ENCODE assay signal across 25 cellular contexts in genomic region chr7:134842062-134842461, GRCh38.
A peak's percentile ranks its signal among the peaks of the same experiment; 100 is the strongest.
DNase-seq lines count a peak whose midpoint lies in the region; TF ChIP-seq lines count a peak whose summit lies in the region.
"Had no signal": no experiment of that assay in that cellular context is flagged by ENCODE, and none has a peak within 500 bp of the region (broad histone marks: within the 10 kb centered on the region; RNA-seq: fewer than 3 reads in every experiment).

No MANE protein-coding gene starts in this region.

- no peak for TF ChIP-seq EP300 in stomach (IDR thresholded peaks at IDR 0.05)

- peak overlapping the region in 1 of 2 experiments; percentile 45 for H3K18ac ChIP-seq in mesenchymal stem cell (ENCODE audit: low read depth in 1 of 2, low read length in 2 of 2)

- H3K9me2 ChIP-seq in Karpas-422 (replicated peaks; ENCODE audit: insufficient read depth, low read length) = no peaks in the 10 kb centered on the region

- no peak overlapping the region for H2BK5ac ChIP-seq in mesenchymal stem cell (ENCODE audit: low read depth, low read length, poor library complexity, severe bottlenecking)

- H3K4me1 ChIP-seq in mesenchymal stem cell (ENCODE audit: control insufficient read depth, insufficient read depth, low read depth, low read length) (peaks cover 3% of the 10 kb centered on the region), stomach (peaks cover 4 to 70% (median 33%) of the 10 kb centered on the region in 4 donors), Karpas-422 (ENCODE audit: low read length) (no peaks in the 10 kb centered on the region)
- H3K4me1 ChIP-seq: left lung had no signal

- H3K4me2 ChIP-seq in mesenchymal stem cell (ENCODE audit: low read length, poor library complexity, severe bottlenecking) (no peak overlapping the region), Karpas-422 (ENCODE audit: low read depth, low read length, poor library complexity, severe bottlenecking) (no peak overlapping the region)

- no peak overlapping the region for H3K4ac ChIP-seq in mesenchymal stem cell (ENCODE audit: low read depth in 1 of 2, low read length in 2 of 2)

- no peak for TF ChIP-seq CTCF in fibroblast of villous mesenchyme (IDR thresholded peaks at IDR 0.05; ENCODE audit: insufficient read depth, low read depth, low read length)
- TF ChIP-seq CTCF in stomach (IDR thresholded peaks at IDR 0.05) = no peak

- H2BK120ac ChIP-seq in mesenchymal stem cell (ENCODE audit: low read depth, low read length) = no peak overlapping the region

- peaks cover 12 to 35% of the 10 kb centered on the region in 2 experiments for H3K36me3 ChIP-seq in mesenchymal stem cell (ENCODE audit: control insufficient read depth in 1 of 2, insufficient read depth in 2 of 2, low read depth in 1 of 2, low read length in 2 of 2)
- peaks cover 0 to 23% (median 11%) of the 10 kb centered on the region in 4 donors for H3K36me3 ChIP-seq in stomach
- no peaks in the 10 kb centered on the region for H3K36me3 ChIP-seq in Karpas-422 (ENCODE audit: insufficient read depth, low read length)
- H3K36me3 ChIP-seq: left lung had no signal

- no peak overlapping the region for H3K23ac ChIP-seq in mesenchymal stem cell (ENCODE audit: low read length in 2 of 2)

- H3K9ac ChIP-seq in mesenchymal stem cell (ENCODE audit: low read length) (peak overlapping the region; percentile 0), Karpas-422 (ENCODE audit: low read length) (no peak overlapping the region)

- intact Hi-C loops in stomach (cut with DNase I; ENCODE audit: low total_unique reads) = no loop called here

- H3K4me3 ChIP-seq in fibroblast of villous mesenchyme (ENCODE audit: low read depth, low read length) = no peak overlapping the region
- H3K4me3 ChIP-seq in mesenchymal stem cell (ENCODE audit: insufficient read depth in 1 of 2, low read depth in 1 of 2, low read length in 2 of 2) = no peak overlapping the region
- no peak overlapping the region for H3K4me3 ChIP-seq in stomach
- H3K4me3 ChIP-seq in Karpas-422 (ENCODE audit: low read length) = no peak overlapping the region
- H3K4me3 ChIP-seq: esophagus squamous epithelium, left lung, prostate gland, SJSA1, skin epidermis had no signal

- no peak overlapping the region for H3K27ac ChIP-seq in mesenchymal stem cell (ENCODE audit: low read length, poor library complexity, severe bottlenecking)
- peak overlapping the region in 4 of 5 donors; percentile 17 to 89 (median 32) for H3K27ac ChIP-seq in stomach
- no peak overlapping the region for H3K27ac ChIP-seq in Karpas-422 (ENCODE audit: low read length)
- H3K27ac ChIP-seq: left lung, prostate gland, SJSA1, skin epidermis, VCaP had no signal

- peak overlapping the region; percentile 36 for H4K91ac ChIP-seq in mesenchymal stem cell (ENCODE audit: low read length)

- peak overlapping the region in 1 of 2 experiments; percentile 40 for H2BK12ac ChIP-seq in mesenchymal stem cell (ENCODE audit: low read length in 2 of 2)

- no peak overlapping the region for H2AFZ ChIP-seq in mesenchymal stem cell (ENCODE audit: low read depth, low read length)
- H2AFZ ChIP-seq in Karpas-422 (ENCODE audit: low read length) = no peak overlapping the region

- DNase-seq in amniotic epithelial cell (ENCODE audit: low read depth) (peak; percentile 80), fibroblast of villous mesenchyme (ENCODE audit: low read depth) (peak; percentile 77), mesenchymal stem cell (no peak), stomach (no peak), hippocampal formation (lab: John Stamatoyannopoulos, UW) (no peak), D341Med (ENCODE audit: low spot score) (no peak), Karpas-422 (no peak), HuH-7.5 (ENCODE audit: low spot score) (no peak)
- DNase-seq: activated CD4-positive, alpha-beta T cell treated with anti-CD3 and anti-CD28 coated beads for 4 hours; activated CD8-positive, alpha-beta memory T cell treated with anti-CD3 and anti-CD28 coated beads for 24 hours; activated effector memory CD4-positive, alpha-beta T cell treated with Interleukin-2 at 50 U/mL for 16 hours; activated T-cell treated with anti-CD3 and anti-CD28 coated beads for 4 hours; AML-193; CD4-positive, CD25-positive, alpha-beta regulatory T cell; dermis blood vessel endothelial cell; esophagus squamous epithelium; HCEC 1CT; left lung; naive thymus-derived CD4-positive, alpha-beta T cell; stimulated activated naive CD4-positive, alpha-beta T cell; T-helper 9 cell had no signal

- no peak overlapping the region for H2BK15ac ChIP-seq in mesenchymal stem cell (ENCODE audit: low read depth, poor library complexity, severe bottlenecking)

- H3K9me3 ChIP-seq in mesenchymal stem cell (ENCODE audit: control insufficient read depth, low read length) (no peaks in the 10 kb centered on the region), stomach (no peaks in the 10 kb centered on the region), Karpas-422 (ENCODE audit: low read length) (no peaks in the 10 kb centered on the region)
- H3K9me3 ChIP-seq: esophagus squamous epithelium, left lung, prostate gland, SJSA1 had no signal

- H4K20me1 ChIP-seq in Karpas-422 (ENCODE audit: insufficient read depth, low read depth, low read length) = no peaks in the 10 kb centered on the region

- no peak overlapping the region for H2AK5ac ChIP-seq in mesenchymal stem cell (ENCODE audit: low read length, severe bottlenecking)

- no peak overlapping the region for H3K14ac ChIP-seq in mesenchymal stem cell (ENCODE audit: low read length in 2 of 2)

- no peaks in the 10 kb centered on the region for H3K79me2 ChIP-seq in Karpas-422 (ENCODE audit: low read length)

- TF ChIP-seq POLR2A in stomach (IDR thresholded peaks at IDR 0.05) = no peak

- H3K27me3 ChIP-seq in mesenchymal stem cell (ENCODE audit: control insufficient read depth in 1 of 2, insufficient read depth in 1 of 2, low read length in 2 of 2) (no peaks in the 10 kb centered on the region), stomach (no peaks in the 10 kb centered on the region), Karpas-422 (ENCODE audit: low read length) (no peaks in the 10 kb centered on the region)
- H3K27me3 ChIP-seq: esophagus squamous epithelium, left lung, SJSA1 had no signal

- H4K8ac ChIP-seq in mesenchymal stem cell (ENCODE audit: low read length) = peak overlapping the region; percentile 51

- H3K79me1 ChIP-seq in mesenchymal stem cell (replicated peaks; ENCODE audit: low read length, poor library complexity, severe bottlenecking) = peaks cover 22% of the 10 kb centered on the region

Comparison
In these comparisons a context has a peak if more than half of its experiments do, and no peak if none do; other contexts are left out.
1. DNase-seq: peak in amniotic epithelial cell (single experiment) and fibroblast of villous mesenchyme (single experiment); none in mesenchymal stem cell (single experiment), stomach (single experiment), hippocampal formation (0 of 2), D341Med (single experiment), Karpas-422 (single experiment) and HuH-7.5 (single experiment).
2. H3K27ac ChIP-seq: peak in stomach (4 of 5); none in mesenchymal stem cell (single experiment) and Karpas-422 (single experiment).